8 cellular contexts compared by ENCODE assay signal in the genomic region with DNA sequence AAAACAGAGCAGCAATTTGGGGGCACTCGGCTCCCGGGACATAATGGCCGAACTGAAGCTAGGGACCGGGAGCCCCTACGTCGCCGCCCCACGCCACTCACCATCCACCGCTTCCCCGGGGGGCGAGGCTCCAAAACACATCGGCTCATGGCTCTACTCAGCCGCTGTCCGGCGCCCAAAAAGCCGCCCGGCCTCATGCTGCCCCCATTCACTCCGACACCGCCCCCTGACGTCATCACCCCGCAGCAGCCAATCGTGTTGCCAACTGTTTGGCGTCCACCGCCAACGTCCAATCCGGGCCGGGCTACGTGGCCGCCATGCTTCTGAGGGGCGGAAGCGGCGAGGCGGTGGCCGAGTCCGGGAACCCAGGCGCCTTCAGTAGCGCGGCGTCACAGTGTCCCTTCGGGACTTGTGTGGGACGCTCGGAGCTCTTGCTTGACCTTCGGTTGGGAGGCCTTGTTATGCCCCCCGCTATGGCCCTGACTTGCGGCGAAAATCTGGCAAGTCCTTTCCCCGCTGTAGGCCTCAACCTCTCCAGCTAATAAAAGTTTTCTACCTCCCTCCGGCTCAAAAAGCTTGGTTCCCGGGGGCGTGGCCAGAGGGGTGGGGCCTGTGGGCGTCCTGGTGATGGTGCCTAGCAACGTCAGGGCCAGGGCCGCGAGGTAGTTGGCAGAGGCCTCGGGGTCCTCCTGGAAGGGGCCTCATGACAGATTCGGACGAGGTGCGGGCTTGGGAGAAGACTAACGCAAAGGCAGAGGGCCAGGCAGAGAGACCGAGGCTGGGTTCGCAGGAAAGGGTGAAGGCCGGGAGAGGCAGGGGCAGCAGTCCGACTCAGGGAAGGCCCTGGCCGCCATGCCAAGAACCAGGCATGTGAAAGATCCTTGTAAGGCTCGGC. TPM values are rescaled to one million over a fixed set of nuclear protein-coding genes. Genes with fewer than 3 reads are reported as not detected.
DNase-seq lines count a peak whose midpoint lies in the region; ATAC-seq and TF ChIP-seq lines count a peak whose summit lies in the region.

A gene with protein sequence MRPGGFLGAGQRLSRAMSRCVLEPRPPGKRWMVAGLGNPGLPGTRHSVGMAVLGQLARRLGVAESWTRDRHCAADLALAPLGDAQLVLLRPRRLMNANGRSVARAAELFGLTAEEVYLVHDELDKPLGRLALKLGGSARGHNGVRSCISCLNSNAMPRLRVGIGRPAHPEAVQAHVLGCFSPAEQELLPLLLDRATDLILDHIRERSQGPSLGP (minus strand): TSS at position 221 of the 895 bp plus-strand sequence. CDS start 24 bp downstream, at position 197.
A gene with protein sequence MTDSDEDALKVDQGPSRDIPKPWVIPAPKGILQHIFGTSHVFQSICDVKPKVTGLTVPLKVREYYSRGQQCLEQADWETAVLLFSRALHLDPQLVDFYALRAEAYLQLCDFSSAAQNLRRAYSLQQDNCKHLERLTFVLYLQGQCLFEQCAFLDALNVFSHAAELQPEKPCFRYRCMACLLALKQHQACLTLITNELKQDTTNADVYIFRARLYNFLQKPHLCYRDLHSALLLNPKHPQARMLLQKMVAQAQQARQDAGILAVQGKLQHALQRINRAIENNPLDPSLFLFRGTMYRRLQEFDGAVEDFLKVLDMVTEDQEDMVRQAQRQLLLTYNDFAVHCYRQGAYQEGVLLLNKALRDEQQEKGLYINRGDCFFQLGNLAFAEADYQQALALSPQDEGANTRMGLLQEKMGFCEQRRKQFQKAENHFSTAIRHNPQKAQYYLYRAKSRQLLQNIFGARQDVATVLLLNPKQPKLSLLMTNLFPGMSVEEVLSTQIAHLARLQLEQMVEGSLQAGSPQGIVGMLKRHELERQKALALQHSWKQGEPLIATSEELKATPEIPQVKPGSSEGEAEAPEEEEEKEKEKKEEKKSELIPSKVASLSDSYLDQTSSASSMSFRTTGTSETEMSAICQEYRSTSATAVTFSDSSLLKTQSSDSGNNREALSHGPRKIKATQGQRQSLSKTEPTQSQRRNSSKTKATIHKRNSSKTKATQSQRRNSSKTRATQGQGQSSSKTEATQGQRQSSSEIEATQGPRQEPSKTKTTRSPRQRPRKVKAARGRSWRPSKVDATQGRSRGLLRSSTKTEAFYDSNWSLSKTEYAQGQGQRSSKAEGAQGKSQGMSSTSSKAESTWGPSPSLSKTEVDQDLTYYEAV (plus strand): TSS at position 637 of the 895 bp plus-strand sequence. CDS start 67 bp downstream, at position 704.

- H4K20me1 ChIP-seq in H9 (ENCODE audit: control insufficient read depth, insufficient read depth, insufficient read length): no peaks in the 10 kb centered on the region

- no peaks in the 10 kb centered on the region for H3K27me3 ChIP-seq in H9 (ENCODE audit: insufficient read depth, low read length)

- no peak within 1 kb of the TSS for H4K91ac ChIP-seq in H9 (ENCODE audit: insufficient read length, low read depth, low read length)

- no peak within 1 kb of the TSS for H3K56ac ChIP-seq in H9 (ENCODE audit: insufficient read length, low read depth, low read length)

- H3K23me2 ChIP-seq in H9 (ENCODE audit: insufficient read length, low read depth, low read length, poor library complexity, severe bottlenecking): peaks cover 13% of the 10 kb centered on the region

- peaks cover 5% of the 10 kb centered on the region for H3K27me3 Mint-ChIP-seq in H9 (ENCODE audit: low read depth)
- H3K27me3 Mint-ChIP-seq in nephron (ENCODE audit: low read depth): peaks cover under 1% of the 10 kb centered on the region

- H3K79me2 ChIP-seq in H9 (ENCODE audit: insufficient read depth, low read length): no peaks in the 10 kb centered on the region

- peak within 1 kb of the TSS; percentile 39 for H3K18ac ChIP-seq in H9 (ENCODE audit: insufficient read length, low read depth, low read length)

- peak within 1 kb of the TSS; percentile 89 for H2AFZ ChIP-seq in H9 (ENCODE audit: low read length)

- DNase-seq in ELR (ENCODE audit: low read depth): peak; percentile 96
- peak; percentile 97 for DNase-seq in H9
- DNase-seq in M059J (ENCODE audit: low read depth): peak; percentile 96
- peak; percentile 99 for DNase-seq in activated effector memory CD4-positive, alpha-beta T cell treated with anti-CD3 and anti-CD28 coated beads, Interleukin-2, amount 50 U/mL, for 16 hours
- DNase-seq in fibroblast of the aortic adventitia (ENCODE audit: low read depth): peak; percentile 94
- DNase-seq in stimulated activated naive CD8-positive, alpha-beta T cell treated with anti-CD3 and anti-CD28 coated beads, Interleukin-15, Interleukin-2, amounts not matched to agents 100 U/mL and 50 U/mL, for 24 hours: peak; percentile 99

- H3K9me3 ChIP-seq in H9 (ENCODE audit: control insufficient read depth, low read depth, low read length): no peaks in the 10 kb centered on the region

- TF ChIP-seq POLR2A in Raji (IDR thresholded peaks at IDR 0.05; ENCODE audit: insufficient read depth, low read depth, low read length): peak; percentile 51

- H2AK5ac ChIP-seq in H9 (ENCODE audit: insufficient read length, low read length): no peak within 1 kb of the TSS

- no peaks in the 10 kb centered on the region; the same call in 1 of the 2 replicates for H3K4me1 ChIP-seq in H9 (ENCODE audit: insufficient read depth, low read length)

- H3K27ac ChIP-seq in H9 (ENCODE audit: insufficient read length, low read depth, low read length): no peak within 1 kb of the TSS

- peak; percentile 95 for ATAC-seq in stimulated activated naive CD8-positive, alpha-beta T cell treated with anti-CD3 and anti-CD28 coated beads, Interleukin-15, Interleukin-2, amounts not matched to agents 100 U/mL and 50 U/mL, for 24 hours

- H3K9me3 Mint-ChIP-seq in H9 (no peaks in the 10 kb centered on the region), nephron (no peaks in the 10 kb centered on the region)

- no peak within 1 kb of the TSS for H2BK12ac ChIP-seq in H9 (ENCODE audit: insufficient read length, low read depth, low read length)

- H3K9ac ChIP-seq in H9 (ENCODE audit: extremely low read depth, insufficient read length, low read length): no peak within 1 kb of the TSS

- TF ChIP-seq CTCF in H9 (conservative IDR thresholded peaks at IDR 0.05) (no peak), fibroblast of the aortic adventitia (IDR thresholded peaks at IDR 0.05; ENCODE audit: insufficient read depth, low read length) (no peak), nephron (IDR thresholded peaks at IDR 0.05; ENCODE audit: unreplicated experiment in 3 of 3) (no peak)

- no CpG with 5 or more reads among the region's 65 CpGs for WGBS in H9 (ENCODE audit: extremely low coverage, insufficient read length, low lambda C conversion rate)

- H4K5ac ChIP-seq in H9 (ENCODE audit: insufficient read length, low read depth, low read length): no peak within 1 kb of the TSS

- H2BK20ac ChIP-seq in H9 (ENCODE audit: low read depth, low read length, poor library complexity, severe bottlenecking): no peak within 1 kb of the TSS

- H4K8ac ChIP-seq in H9 (replicated peaks; ENCODE audit: insufficient read length, low read depth, low read length): no peak within 1 kb of the TSS

- H3K4me1 Mint-ChIP-seq in H9 (peaks cover 20 to 28% of the 10 kb centered on the region in 2 experiments), nephron (peaks cover 15% of the 10 kb centered on the region)

- no peak within 1 kb of the TSS for H3K4ac ChIP-seq in H9 (ENCODE audit: low read depth, low read length)

- no peak within 1 kb of the TSS for H2BK15ac ChIP-seq in H9 (ENCODE audit: low read depth, low read length)

- peak within 1 kb of the TSS; percentile 88 for H3K4me3 ChIP-seq in fibroblast of the aortic adventitia (ENCODE audit: low read depth, low read length)

- H3T11ph ChIP-seq in H9 (ENCODE audit: low read length): no peak within 1 kb of the TSS

- H3K27ac Mint-ChIP-seq in H9: peak within 1 kb of the TSS; percentile 31 to 97 (median 70); a peak in 4 of 7 replicates
- H3K27ac Mint-ChIP-seq in nephron: peak within 1 kb of the TSS; percentile 87 to 92 (median 91)

- H3K23ac ChIP-seq in H9 (ENCODE audit: insufficient read length, low read depth, low read length): no peak within 1 kb of the TSS

- H3K4me3 Mint-ChIP-seq in H9 (peak within 1 kb of the TSS; percentile 89 to 98), nephron (peak within 1 kb of the TSS; percentile 91 to 93 (median 92))

- no peaks in the 10 kb centered on the region for H3K79me1 ChIP-seq in H9 (ENCODE audit: insufficient read depth, low read depth, low read length, poor library complexity, severe bottlenecking)

- no peak within 1 kb of the TSS for H2BK120ac ChIP-seq in H9 (ENCODE audit: low read depth, low read length, poor library complexity, severe bottlenecking)

- peak within 1 kb of the TSS; percentile 74 for H3K14ac ChIP-seq in H9 (ENCODE audit: insufficient read depth, low read length)

- no peak within 1 kb of the TSS for H2BK5ac ChIP-seq in H9 (ENCODE audit: insufficient read length, low read length)

- H3K36me3 Mint-ChIP-seq in H9 (ENCODE audit: insufficient read depth in 1 of 3, low read depth in 3 of 3) (no peaks in the 10 kb centered on the region; a peak in 1 of 7 replicates), nephron (ENCODE audit: low read depth) (no peaks in the 10 kb centered on the region)

- peak within 1 kb of the TSS; percentile 77 for H3K4me2 ChIP-seq in H9 (ENCODE audit: insufficient read depth, insufficient read length, low read length)

RNA-seq across cellular contexts. Expression of the first gene that starts in this region (rescaled TPM):
- total RNA-seq in H9 (2021) (10.6 and 10.9 TPM in 2 replicates), fibroblast of the aortic adventitia (ENCODE audit: low replicate concordance) (13.2 and 17.2 TPM in 2 replicates)
- total RNA-seq in M059J (2014; rRNA removed; shearing (Covaris generic)): 10.7 and 17.5 TPM in 2 replicates

RNA-seq across cellular contexts. Expression of the second gene that starts in this region (rescaled TPM):
- total RNA-seq in H9 (2021) (not detected in 2 replicates), fibroblast of the aortic adventitia (ENCODE audit: low replicate concordance) (not detected in 2 replicates)
- not detected in 2 replicates for total RNA-seq in M059J (2014; rRNA removed; shearing (Covaris generic))
